Comparison of ENCODE assay signal across 11 cellular contexts in the genomic region with DNA sequence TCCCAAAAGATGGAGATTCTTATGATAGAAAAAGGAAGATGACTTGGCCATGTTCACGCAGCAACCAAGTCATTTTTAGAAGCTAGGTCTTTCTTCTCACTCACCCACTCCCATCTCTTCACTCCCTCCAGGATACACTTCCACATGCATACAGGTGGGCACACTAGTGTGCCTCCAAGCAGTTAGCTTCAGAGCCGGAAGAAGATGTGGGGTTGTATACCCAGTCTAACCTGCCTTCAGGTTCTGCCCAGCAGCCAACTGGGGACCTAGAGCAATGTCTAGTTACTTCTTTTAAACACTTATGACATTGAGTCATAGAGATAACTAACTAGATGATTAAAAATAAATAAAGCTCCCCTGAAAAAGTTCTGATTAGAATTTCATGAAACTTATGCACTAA. TPM values are rescaled to one million over a fixed set of nuclear protein-coding genes. Genes with fewer than 3 reads are reported as not detected.
DNase-seq lines count a peak whose midpoint lies in the region; ATAC-seq and TF ChIP-seq lines count a peak whose summit lies in the region.
"Had no signal": no experiment of that assay in that cellular context is flagged by ENCODE, and none has a peak within 500 bp of the region (broad histone marks: within the 10 kb centered on the region; RNA-seq: fewer than 3 reads in every experiment).

No MANE protein-coding gene starts in this region.

- no peaks in the 10 kb centered on the region for H3K9me3 ChIP-seq in tibial nerve

- TF ChIP-seq EP300 in tibial nerve (IDR thresholded peaks at IDR 0.05), result no peak

- H3K27ac Mint-ChIP-seq in activated naive CD4-positive, alpha-beta T cell treated with anti-CD3 and anti-CD28 coated beads, Interleukin-2, amount 10 ng/mL, durations not matched to agents 7 days and 5 days, result peak overlapping the region; percentile 72
- H3K27ac Mint-ChIP-seq in natural killer cell treated with Interleukin-12 subunit alpha and Interleukin-12 subunit beta and Interleukin-15 and Interleukin-18, amount 100 ng/mL, for 72 hours, result peak overlapping the region; percentile 88 to 98
- H3K27ac Mint-ChIP-seq: HFFc6 had no signal

- peak; percentile 25 for ATAC-seq in HG02642 (IDR thresholded peaks at IDR 0.05; ENCODE audit: poor library complexity, unreplicated experiment)
- peak in 1 of 2 donors; percentile 50 for ATAC-seq in natural killer cell treated with Interleukin-12 subunit alpha and Interleukin-12 subunit beta and Interleukin-15 and Interleukin-18, amount 100 ng/mL, for 72 hours

- H3K27me3 Mint-ChIP-seq in activated naive CD4-positive, alpha-beta T cell treated with anti-CD3 and anti-CD28 coated beads, Interleukin-2, amount 10 ng/mL, durations not matched to agents 7 days and 5 days, result no peaks in the 10 kb centered on the region
- no peaks in the 10 kb centered on the region for H3K27me3 Mint-ChIP-seq in natural killer cell treated with Interleukin-12 subunit alpha and Interleukin-12 subunit beta and Interleukin-15 and Interleukin-18, amount 100 ng/mL, for 72 hours

- DNase-seq in activated naive CD4-positive, alpha-beta T cell treated with anti-CD3 and anti-CD28 coated beads, Interleukin-2, amount 10 ng/mL, durations not matched to agents 7 days and 5 days, result peak; percentile 25
- DNase-seq in natural killer cell treated with Interleukin-12 subunit alpha and Interleukin-12 subunit beta and Interleukin-15 and Interleukin-18, amount 100 ng/mL, for 72 hours (ENCODE audit: low spot score), result no peak
- DNase-seq in GM10248 (ENCODE audit: extremely low spot score), result no peak
- no peak for DNase-seq in DMS153 (lab: John Stamatoyannopoulos, UW)
- DNase-seq in tibial nerve (ENCODE audit: low spot score in 2 of 2), result no peak
- no peak for DNase-seq in NCI-H187 (lab: John Stamatoyannopoulos, UW)
- DNase-seq: HFFc6, NCI-H1048 had no signal

- POLR2A ChIA-PET in GM10248 (lab: Yijun Ruan, JAX), result interaction anchor here (0.7 to 0.9 kb wide), 3 partner anchors 28 to 49 kb away, joined by 3 read pairs; no protein-coding TSS in a partner anchor

- 81 to 93% methylated on average over 2 of the region's 2 CpGs for WGBS in tibial nerve, 2 donors

- H3K36me3 Mint-ChIP-seq in activated naive CD4-positive, alpha-beta T cell treated with anti-CD3 and anti-CD28 coated beads, Interleukin-2, amount 10 ng/mL, durations not matched to agents 7 days and 5 days, result peaks cover 23% of the 10 kb centered on the region
- peaks cover 43% of the 10 kb centered on the region for H3K36me3 Mint-ChIP-seq in natural killer cell treated with Interleukin-12 subunit alpha and Interleukin-12 subunit beta and Interleukin-15 and Interleukin-18, amount 100 ng/mL, for 72 hours

- CTCF ChIA-PET in activated naive CD4-positive, alpha-beta T cell treated with anti-CD3 and anti-CD28 coated beads, Interleukin-2, amount 10 ng/mL, durations not matched to agents 7 days and 5 days (lab: Charles Lee), result interaction anchor here (0.9 to 2.3 kb wide), 4 partner anchors 25 to 75 kb away, joined by 3 to 10 read pairs (median 4); no protein-coding TSS in a partner anchor
- CTCF ChIA-PET in GM10248 (lab: Yijun Ruan, JAX), result interaction anchor here (0.9 to 2.5 kb wide), 6 partner anchors 9 to 84 kb away, joined by 3 to 10 read pairs (median 4); no protein-coding TSS in a partner anchor

- H3K27ac ChIP-seq in tibial nerve, result peak overlapping the region in 2 of 4 donors; percentile 2 to 75
- H3K27ac ChIP-seq: cardiac muscle cell had no signal

- no peaks in the 10 kb centered on the region for H3K27me3 ChIP-seq in tibial nerve
- H3K27me3 ChIP-seq: cardiac muscle cell had no signal

- H3K36me3 ChIP-seq in tibial nerve, result no peaks in the 10 kb centered on the region
- H3K36me3 ChIP-seq: cardiac muscle cell had no signal

- H3K4me3 ChIP-seq in GM08714 (ENCODE audit: low read length), result peak overlapping the region; percentile 100
- H3K4me3 ChIP-seq in tibial nerve, result peak overlapping the region in 1 of 4 donors; percentile 11
- H3K4me3 ChIP-seq: cardiac muscle cell had no signal

- peaks cover 65% of the 10 kb centered on the region for H3K4me1 Mint-ChIP-seq in activated naive CD4-positive, alpha-beta T cell treated with anti-CD3 and anti-CD28 coated beads, Interleukin-2, amount 10 ng/mL, durations not matched to agents 7 days and 5 days
- peaks cover 51 to 72% of the 10 kb centered on the region in 2 donors for H3K4me1 Mint-ChIP-seq in natural killer cell treated with Interleukin-12 subunit alpha and Interleukin-12 subunit beta and Interleukin-15 and Interleukin-18, amount 100 ng/mL, for 72 hours (ENCODE audit: low read depth in 2 of 2)

- H3K4me1 ChIP-seq in tibial nerve, result peaks cover 0 to 36% (median 17%) of the 10 kb centered on the region in 4 donors

- peak overlapping the region; percentile 62 for H3K4me3 Mint-ChIP-seq in activated naive CD4-positive, alpha-beta T cell treated with anti-CD3 and anti-CD28 coated beads, Interleukin-2, amount 10 ng/mL, durations not matched to agents 7 days and 5 days
- H3K4me3 Mint-ChIP-seq in natural killer cell treated with Interleukin-12 subunit alpha and Interleukin-12 subunit beta and Interleukin-15 and Interleukin-18, amount 100 ng/mL, for 72 hours, result peak overlapping the region; percentile 91
- H3K4me3 Mint-ChIP-seq: HFFc6 had no signal

- peaks cover 4% of the 10 kb centered on the region for H3K9me3 Mint-ChIP-seq in activated naive CD4-positive, alpha-beta T cell treated with anti-CD3 and anti-CD28 coated beads, Interleukin-2, amount 10 ng/mL, durations not matched to agents 7 days and 5 days
- H3K9me3 Mint-ChIP-seq in natural killer cell treated with Interleukin-12 subunit alpha and Interleukin-12 subunit beta and Interleukin-15 and Interleukin-18, amount 100 ng/mL, for 72 hours, result no peaks in the 10 kb centered on the region
- H3K9me3 Mint-ChIP-seq: HFFc6 had no signal

- TF ChIP-seq CTCF in GM10248 (IDR thresholded peaks at IDR 0.05; ENCODE audit: control extremely low read depth, extremely low read depth, low read depth, missing control alignments), result no peak
- TF ChIP-seq CTCF in tibial nerve (IDR thresholded peaks at IDR 0.05), result no peak

- no peak for TF ChIP-seq POLR2A in tibial nerve (IDR thresholded peaks at IDR 0.05)

RNA-seq across cellular contexts. Expression of a gene that starts 21.8 kb away (rescaled TPM):
- total RNA-seq in natural killer cell treated with Interleukin-12 subunit alpha and Interleukin-12 subunit beta and Interleukin-15 and Interleukin-18, amount 100 ng/mL, for 72 hours, result 100 to 1,000 TPM; 346 to 459 TPM
- 10 to 100 TPM; 54.4 to 83.5 (median 75.1) TPM for total RNA-seq in tibial nerve

Comparison
In these comparisons a context has a peak if more than half of its experiments do, and no peak if none do; other contexts are left out.
1. RNA of a gene that starts 21.8 kb away (total RNA-seq): 346 to 459 TPM in natural killer cell treated with Interleukin-12 subunit alpha and Interleukin-12 subunit beta and Interleukin-15 and Interleukin-18, amount 100 ng/mL, for 72 hours; 54.4 to 83.5 TPM in tibial nerve; every median in the first group is over 4 times any median in the second.